Comparison of ENCODE assay signal across 1 cellular context in the genomic region with DNA sequence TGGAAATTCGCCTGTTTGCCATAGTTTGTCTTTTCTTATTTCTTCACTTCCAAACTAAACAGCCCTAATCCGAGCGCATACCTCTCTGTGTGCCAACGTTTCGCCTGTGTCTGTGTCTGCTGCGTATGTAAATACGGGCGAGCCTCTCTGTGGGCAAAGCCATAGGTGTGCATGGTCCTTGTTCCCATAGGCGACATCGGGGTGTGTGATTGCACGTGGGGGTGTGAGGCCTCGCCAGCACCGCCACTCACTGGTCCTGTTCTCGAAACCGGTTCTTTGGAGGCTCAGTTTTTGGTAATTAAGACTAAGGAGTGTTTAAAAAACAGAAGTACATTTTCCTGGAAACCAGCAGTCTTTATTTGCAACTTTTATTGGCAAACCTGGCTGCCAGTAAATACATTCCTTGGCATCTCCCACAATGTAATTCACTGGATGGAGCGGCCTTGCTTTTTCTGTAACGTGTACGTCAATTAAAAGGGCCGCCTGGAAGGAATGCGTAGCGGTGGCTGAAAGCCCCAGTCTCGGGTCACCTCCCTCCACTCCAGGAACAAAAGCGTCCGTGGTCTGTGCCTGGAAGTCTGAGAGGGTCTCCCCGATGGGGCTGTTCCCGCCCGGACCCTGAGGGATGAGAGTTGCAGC.
TF ChIP-seq lines count a peak whose summit lies in the region.

No MANE protein-coding gene starts in this region.

TF ChIP-seq in HepG2, 621 proteins besides CTCF, POLR2A, EP300 and RAD21 (continues in another document):
- TF ChIP-seq DMAP1 (CRISPR knock-in tag; IDR thresholded peaks at IDR 0.05) (no peak), ZNF501 (CRISPR knock-in tag; IDR thresholded peaks at IDR 0.05) (no peak), BCLAF1 (IDR thresholded peaks at IDR 0.05) (no peak), ZSCAN21 (CRISPR knock-in tag; IDR thresholded peaks at IDR 0.05; ENCODE audit: borderline replicate concordance) (no peak), ATF7-NPFF (CRISPR knock-in tag; IDR thresholded peaks at IDR 0.05; ENCODE audit: low read depth) (no peak), ZFAT (CRISPR knock-in tag; conservative IDR thresholded peaks at IDR 0.05) (no peak), CENPT (CRISPR knock-in tag; IDR thresholded peaks at IDR 0.05; ENCODE audit: low read depth) (no peak), ARNT2 (CRISPR knock-in tag; IDR thresholded peaks at IDR 0.05; ENCODE audit: low read depth) (no peak), THAP8 (CRISPR knock-in tag; IDR thresholded peaks at IDR 0.05; ENCODE audit: borderline replicate concordance) (0 out of 2 replicates have a peak, but pooled peaks have one; percentile 40), HIVEP1 (CRISPR knock-in tag; IDR thresholded peaks at IDR 0.05) (no peak), SKI (IDR thresholded peaks at IDR 0.05; ENCODE audit: partially characterized antibody) (no peak), ZNF3 (CRISPR knock-in tag; IDR thresholded peaks at IDR 0.05) (no peak), MTA3 (CRISPR knock-in tag; IDR thresholded peaks at IDR 0.05) (no peak), KLF6 (CRISPR knock-in tag; IDR thresholded peaks at IDR 0.05) (no peak), RELA (CRISPR knock-in tag; IDR thresholded peaks at IDR 0.05) (no peak), ZNF816 (CRISPR knock-in tag; IDR thresholded peaks at IDR 0.05; ENCODE audit: borderline replicate concordance) (no peak), PRPF4 (IDR thresholded peaks at IDR 0.05; ENCODE audit: low read depth, low read length, poor library complexity, severe bottlenecking) (no peak), ESRRA (CRISPR knock-in tag; IDR thresholded peaks at IDR 0.05; ENCODE audit: low read depth) (no peak), CBX2 (IDR thresholded peaks at IDR 0.05; ENCODE audit: low read depth, low read length) (0 out of 2 replicates have a peak, but pooled peaks have one; percentile 9), CBX2 (CRISPR knock-in tag; IDR thresholded peaks at IDR 0.05; ENCODE audit: low read depth) (no peak), ZFY (CRISPR knock-in tag; IDR thresholded peaks at IDR 0.05) (no peak), ZNF549 (CRISPR knock-in tag; IDR thresholded peaks at IDR 0.05) (no peak), RAD51 (IDR thresholded peaks at IDR 0.05; ENCODE audit: borderline replicate concordance) (no peak), KLF12 (CRISPR knock-in tag; IDR thresholded peaks at IDR 0.05; ENCODE audit: borderline replicate concordance) (no peak), ZNF329 (CRISPR knock-in tag; IDR thresholded peaks at IDR 0.05; ENCODE audit: low read depth) (no peak), ZUFSP (CRISPR knock-in tag; IDR thresholded peaks at IDR 0.05; ENCODE audit: borderline replicate concordance) (no peak), SMARCC2 (IDR thresholded peaks at IDR 0.05) (no peak), NCOA1 (CRISPR knock-in tag; IDR thresholded peaks at IDR 0.05) (0 out of 2 replicates have a peak, but pooled peaks have one; percentile 30), HOXA5 (CRISPR knock-in tag; IDR thresholded peaks at IDR 0.05) (no peak), HNRNPUL1 (IDR thresholded peaks at IDR 0.05; ENCODE audit: low read depth, low read length) (no peak), RXRB (CRISPR knock-in tag; IDR thresholded peaks at IDR 0.05; ENCODE audit: borderline replicate concordance) (no peak), PCBP1 (IDR thresholded peaks at IDR 0.05; ENCODE audit: borderline replicate concordance, low read depth, low read length) (no peak), RXRA (CRISPR knock-in tag; IDR thresholded peaks at IDR 0.05) (no peak)
- TF ChIP-seq, protein P1, sequence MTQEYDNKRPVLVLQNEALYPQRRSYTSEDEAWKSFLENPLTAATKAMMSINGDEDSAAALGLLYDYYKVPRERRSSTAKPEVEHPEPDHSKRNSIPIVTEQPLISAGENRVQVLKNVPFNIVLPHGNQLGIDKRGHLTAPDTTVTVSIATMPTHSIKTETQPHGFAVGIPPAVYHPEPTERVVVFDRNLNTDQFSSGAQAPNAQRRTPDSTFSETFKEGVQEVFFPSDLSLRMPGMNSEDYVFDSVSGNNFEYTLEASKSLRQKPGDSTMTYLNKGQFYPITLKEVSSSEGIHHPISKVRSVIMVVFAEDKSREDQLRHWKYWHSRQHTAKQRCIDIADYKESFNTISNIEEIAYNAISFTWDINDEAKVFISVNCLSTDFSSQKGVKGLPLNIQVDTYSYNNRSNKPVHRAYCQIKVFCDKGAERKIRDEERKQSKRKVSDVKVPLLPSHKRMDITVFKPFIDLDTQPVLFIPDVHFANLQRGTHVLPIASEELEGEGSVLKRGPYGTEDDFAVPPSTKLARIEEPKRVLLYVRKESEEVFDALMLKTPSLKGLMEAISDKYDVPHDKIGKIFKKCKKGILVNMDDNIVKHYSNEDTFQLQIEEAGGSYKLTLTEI (CRISPR knock-in tag; conservative IDR thresholded peaks at IDR 0.05), result no peak
- TF ChIP-seq, protein P2, sequence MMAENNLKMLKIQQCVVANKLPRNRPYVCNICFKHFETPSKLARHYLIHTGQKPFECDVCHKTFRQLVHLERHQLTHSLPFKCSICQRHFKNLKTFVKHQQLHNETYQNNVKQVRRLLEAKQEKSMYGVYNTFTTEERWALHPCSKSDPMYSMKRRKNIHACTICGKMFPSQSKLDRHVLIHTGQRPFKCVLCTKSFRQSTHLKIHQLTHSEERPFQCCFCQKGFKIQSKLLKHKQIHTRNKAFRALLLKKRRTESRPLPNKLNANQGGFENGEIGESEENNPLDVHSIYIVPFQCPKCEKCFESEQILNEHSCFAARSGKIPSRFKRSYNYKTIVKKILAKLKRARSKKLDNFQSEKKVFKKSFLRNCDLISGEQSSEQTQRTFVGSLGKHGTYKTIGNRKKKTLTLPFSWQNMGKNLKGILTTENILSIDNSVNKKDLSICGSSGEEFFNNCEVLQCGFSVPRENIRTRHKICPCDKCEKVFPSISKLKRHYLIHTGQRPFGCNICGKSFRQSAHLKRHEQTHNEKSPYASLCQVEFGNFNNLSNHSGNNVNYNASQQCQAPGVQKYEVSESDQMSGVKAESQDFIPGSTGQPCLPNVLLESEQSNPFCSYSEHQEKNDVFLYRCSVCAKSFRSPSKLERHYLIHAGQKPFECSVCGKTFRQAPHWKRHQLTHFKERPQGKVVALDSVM (CRISPR knock-in tag; IDR thresholded peaks at IDR 0.05), result no peak
- TF ChIP-seq, protein P3, sequence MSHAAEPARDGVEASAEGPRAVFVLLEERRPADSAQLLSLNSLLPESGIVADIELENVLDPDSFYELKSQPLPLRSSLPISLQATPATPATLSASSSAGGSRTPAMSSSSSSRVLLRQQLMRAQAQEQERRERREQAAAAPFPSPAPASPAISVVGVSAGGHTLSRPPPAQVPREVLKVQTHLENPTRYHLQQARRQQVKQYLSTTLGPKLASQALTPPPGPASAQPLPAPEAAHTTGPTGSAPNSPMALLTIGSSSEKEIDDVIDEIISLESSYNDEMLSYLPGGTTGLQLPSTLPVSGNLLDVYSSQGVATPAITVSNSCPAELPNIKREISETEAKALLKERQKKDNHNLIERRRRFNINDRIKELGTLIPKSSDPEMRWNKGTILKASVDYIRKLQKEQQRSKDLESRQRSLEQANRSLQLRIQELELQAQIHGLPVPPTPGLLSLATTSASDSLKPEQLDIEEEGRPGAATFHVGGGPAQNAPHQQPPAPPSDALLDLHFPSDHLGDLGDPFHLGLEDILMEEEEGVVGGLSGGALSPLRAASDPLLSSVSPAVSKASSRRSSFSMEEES (CRISPR knock-in tag; IDR thresholded peaks at IDR 0.05), result no peak
- TF ChIP-seq, protein P4, sequence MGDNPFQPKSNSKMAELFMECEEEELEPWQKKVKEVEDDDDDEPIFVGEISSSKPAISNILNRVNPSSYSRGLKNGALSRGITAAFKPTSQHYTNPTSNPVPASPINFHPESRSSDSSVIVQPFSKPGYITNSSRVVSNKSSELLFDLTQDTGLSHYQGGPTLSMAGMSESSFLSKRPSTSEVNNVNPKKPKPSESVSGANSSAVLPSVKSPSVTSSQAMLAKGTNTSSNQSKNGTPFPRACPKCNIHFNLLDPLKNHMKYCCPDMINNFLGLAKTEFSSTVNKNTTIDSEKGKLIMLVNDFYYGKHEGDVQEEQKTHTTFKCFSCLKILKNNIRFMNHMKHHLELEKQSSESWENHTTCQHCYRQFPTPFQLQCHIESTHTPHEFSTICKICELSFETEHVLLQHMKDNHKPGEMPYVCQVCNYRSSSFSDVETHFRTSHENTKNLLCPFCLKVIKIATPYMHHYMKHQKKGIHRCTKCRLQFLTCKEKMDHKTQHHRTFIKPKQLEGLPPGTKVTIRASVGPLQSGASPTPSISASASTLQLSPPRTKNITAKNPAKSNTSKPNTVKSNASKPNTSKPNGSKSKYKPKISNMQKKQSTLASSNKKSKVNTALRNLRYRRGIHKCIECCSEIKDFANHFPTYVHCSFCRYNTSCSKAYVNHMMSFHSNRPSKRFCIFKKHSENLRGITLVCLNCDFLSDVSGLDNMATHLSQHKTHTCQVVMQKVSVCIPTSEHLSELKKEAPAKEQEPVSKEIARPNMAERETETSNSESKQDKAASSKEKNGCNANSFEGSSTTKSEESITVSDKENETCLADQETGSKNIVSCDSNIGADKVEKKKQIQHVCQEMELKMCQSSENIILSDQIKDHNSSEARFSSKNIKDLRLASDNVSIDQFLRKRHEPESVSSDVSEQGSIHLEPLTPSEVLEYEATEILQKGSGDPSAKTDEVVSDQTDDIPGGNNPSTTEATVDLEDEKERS (CRISPR knock-in tag; IDR thresholded peaks at IDR 0.05), result no peak
- TF ChIP-seq, protein P5, sequence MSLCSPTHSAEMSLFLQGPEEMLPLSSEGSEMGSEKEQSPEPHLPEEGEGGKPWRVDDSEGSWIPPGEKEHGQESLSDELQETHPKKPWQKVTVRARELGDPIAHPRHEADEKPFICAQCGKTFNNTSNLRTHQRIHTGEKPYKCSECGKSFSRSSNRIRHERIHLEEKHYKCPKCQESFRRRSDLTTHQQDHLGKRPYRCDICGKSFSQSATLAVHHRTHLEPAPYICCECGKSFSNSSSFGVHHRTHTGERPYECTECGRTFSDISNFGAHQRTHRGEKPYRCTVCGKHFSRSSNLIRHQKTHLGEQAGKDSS (CRISPR knock-in tag; IDR thresholded peaks at IDR 0.05; ENCODE audit: borderline replicate concordance, low read depth), result 0 out of 2 replicates have a peak, but pooled peaks have one; percentile 12
- TF ChIP-seq, protein P6, sequence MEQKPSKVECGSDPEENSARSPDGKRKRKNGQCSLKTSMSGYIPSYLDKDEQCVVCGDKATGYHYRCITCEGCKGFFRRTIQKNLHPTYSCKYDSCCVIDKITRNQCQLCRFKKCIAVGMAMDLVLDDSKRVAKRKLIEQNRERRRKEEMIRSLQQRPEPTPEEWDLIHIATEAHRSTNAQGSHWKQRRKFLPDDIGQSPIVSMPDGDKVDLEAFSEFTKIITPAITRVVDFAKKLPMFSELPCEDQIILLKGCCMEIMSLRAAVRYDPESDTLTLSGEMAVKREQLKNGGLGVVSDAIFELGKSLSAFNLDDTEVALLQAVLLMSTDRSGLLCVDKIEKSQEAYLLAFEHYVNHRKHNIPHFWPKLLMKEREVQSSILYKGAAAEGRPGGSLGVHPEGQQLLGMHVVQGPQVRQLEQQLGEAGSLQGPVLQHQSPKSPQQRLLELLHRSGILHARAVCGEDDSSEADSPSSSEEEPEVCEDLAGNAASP (CRISPR knock-in tag; IDR thresholded peaks at IDR 0.05; ENCODE audit: borderline replicate concordance), result no peak
- TF ChIP-seq, protein P7, sequence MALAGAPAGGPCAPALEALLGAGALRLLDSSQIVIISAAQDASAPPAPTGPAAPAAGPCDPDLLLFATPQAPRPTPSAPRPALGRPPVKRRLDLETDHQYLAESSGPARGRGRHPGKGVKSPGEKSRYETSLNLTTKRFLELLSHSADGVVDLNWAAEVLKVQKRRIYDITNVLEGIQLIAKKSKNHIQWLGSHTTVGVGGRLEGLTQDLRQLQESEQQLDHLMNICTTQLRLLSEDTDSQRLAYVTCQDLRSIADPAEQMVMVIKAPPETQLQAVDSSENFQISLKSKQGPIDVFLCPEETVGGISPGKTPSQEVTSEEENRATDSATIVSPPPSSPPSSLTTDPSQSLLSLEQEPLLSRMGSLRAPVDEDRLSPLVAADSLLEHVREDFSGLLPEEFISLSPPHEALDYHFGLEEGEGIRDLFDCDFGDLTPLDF (CRISPR knock-in tag; IDR thresholded peaks at IDR 0.05), result no peak
- TF ChIP-seq, protein P8, sequence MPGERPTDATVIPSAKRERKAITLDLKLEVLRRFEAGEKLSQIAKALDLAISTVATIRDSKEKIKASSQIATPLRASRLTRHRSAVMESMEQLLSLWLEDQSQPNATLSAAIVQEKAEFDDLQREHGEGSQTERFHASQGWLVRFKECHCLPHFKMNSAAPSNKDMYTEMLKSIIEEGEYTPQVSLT (CRISPR knock-in tag; IDR thresholded peaks at IDR 0.05; ENCODE audit: borderline replicate concordance, low read depth), result no peak
